16 cellular contexts compared by ENCODE assay signal in genomic region chr6:68158256-68158655, GRCh38.
DNase-seq lines count a peak whose midpoint lies in the region; ATAC-seq, FAIRE-seq and TF ChIP-seq lines count a peak whose summit lies in the region.
"Had no signal": no experiment of that assay in that cellular context is flagged by ENCODE, and none has a peak within 500 bp of the region (broad histone marks: within the 10 kb centered on the region; RNA-seq: fewer than 3 reads in every experiment).

No MANE protein-coding gene starts in this region.

- H3K27ac ChIP-seq in PC-3 (ENCODE audit: low read length): no peak overlapping the region
- H3K27ac ChIP-seq: C4-2B, skin epidermis had no signal

- H3K4me2 ChIP-seq in PC-3 (ENCODE audit: low read length): no peak overlapping the region

- H3K36me3 ChIP-seq in PC-3 (ENCODE audit: low read depth, low read length): no peaks in the 10 kb centered on the region
- no peaks in the 10 kb centered on the region for H3K36me3 ChIP-seq in Caco-2 (ENCODE audit: control insufficient read depth, insufficient read depth, low read length)

- no peak overlapping the region for H2AFZ ChIP-seq in PC-3 (ENCODE audit: low read length)

- no peaks in the 10 kb centered on the region for H3K36me3 Mint-ChIP-seq in activated T-cell treated with anti-CD3 and anti-CD28 coated beads, Interleukin-2, amount 50 U/mL, for 24 hours (ENCODE audit: low read depth)
- H3K36me3 Mint-ChIP-seq in Caco-2 (ENCODE audit: insufficient read depth, unreplicated experiment): no peaks in the 10 kb centered on the region

- no peak overlapping the region for H3K4me3 Mint-ChIP-seq in activated T-cell treated with anti-CD3 and anti-CD28 coated beads, Interleukin-2, amount 50 U/mL, for 24 hours
- no peak overlapping the region for H3K4me3 Mint-ChIP-seq in Caco-2 (ENCODE audit: unreplicated experiment)
- H3K4me3 Mint-ChIP-seq: activated CD4-positive, alpha-beta T cell treated with anti-CD3 and anti-CD28 coated beads, Interleukin-2, amount 10 ng/mL, durations not matched to agents 7 days and 5 days had no signal

- TF ChIP-seq CTCF in PC-3 (conservative IDR thresholded peaks at IDR 0.05; ENCODE audit: low read depth, low read length) (no peak), Caco-2 (IDR thresholded peaks at IDR 0.05; ENCODE audit: insufficient read depth in 1 of 2, low read depth in 1 of 2, low read length in 1 of 2, severe bottlenecking in 1 of 2, unreplicated experiment in 1 of 2) (no peak)

- H3K9me3 ChIP-seq in PC-3 (ENCODE audit: low read length) (no peaks in the 10 kb centered on the region), Caco-2 (peaks cover 3% of the 10 kb centered on the region; the same call in 1 of the 2 replicates)

- H4K20me1 ChIP-seq in PC-3 (ENCODE audit: low read length): no peaks in the 10 kb centered on the region

- H3K4me1 Mint-ChIP-seq in activated T-cell treated with anti-CD3 and anti-CD28 coated beads, Interleukin-2, amount 50 U/mL, for 24 hours (ENCODE audit: low read depth): no peaks in the 10 kb centered on the region
- H3K4me1 Mint-ChIP-seq in Caco-2 (ENCODE audit: low read depth, unreplicated experiment): no peaks in the 10 kb centered on the region
- H3K4me1 Mint-ChIP-seq: activated CD4-positive, alpha-beta T cell treated with anti-CD3 and anti-CD28 coated beads, Interleukin-2, amount 10 ng/mL, durations not matched to agents 7 days and 5 days had no signal

- CTCF ChIA-PET in PC-3 (lab: Charles Lee): no interaction called here
- CTCF ChIA-PET in Caco-2 (lab: Charles Lee): no interaction called here

- no peaks in the 10 kb centered on the region for H3K9me2 ChIP-seq in PC-3 (replicated peaks; ENCODE audit: low read length)

- no peaks in the 10 kb centered on the region for H3K4me1 ChIP-seq in PC-3 (ENCODE audit: insufficient read depth, low read length)
- no peaks in the 10 kb centered on the region for H3K4me1 ChIP-seq in Caco-2

- H3K27me3 ChIP-seq in PC-3 (ENCODE audit: low read length) (no peaks in the 10 kb centered on the region), Caco-2 (replicated peaks; ENCODE audit: control insufficient read depth, insufficient read depth, low read length) (no peaks in the 10 kb centered on the region)

- H3K9me3 Mint-ChIP-seq in activated T-cell treated with anti-CD3 and anti-CD28 coated beads, Interleukin-2, amount 50 U/mL, for 24 hours: peaks cover 18% of the 10 kb centered on the region
- no peaks in the 10 kb centered on the region for H3K9me3 Mint-ChIP-seq in Caco-2 (ENCODE audit: unreplicated experiment)

- H3K4me3 ChIP-seq in PC-3 (ENCODE audit: low read length) (no peak overlapping the region), Caco-2 (ENCODE audit: low read depth, low read length) (no peak overlapping the region)
- H3K4me3 ChIP-seq: skin epidermis had no signal

- ATAC-seq in GM18909 (IDR thresholded peaks at IDR 0.05; ENCODE audit: poor library complexity, unreplicated experiment): peak; percentile 78
- ATAC-seq in HG02588 (IDR thresholded peaks at IDR 0.05; ENCODE audit: unreplicated experiment): peak; percentile 59
- peak; percentile 81 for ATAC-seq in HG03135 (IDR thresholded peaks at IDR 0.05; ENCODE audit: unreplicated experiment)
- ATAC-seq in PC-3: no peak

- no peaks in the 10 kb centered on the region for H3K79me2 ChIP-seq in PC-3 (ENCODE audit: low read length)

- BruUV-seq in PC-3 (replicated peaks; lab: Mats Ljungman, UMichigan) (no TSS peak), Caco-2 (replicated peaks; lab: Mats Ljungman, UMichigan) (no TSS peak)

- intact Hi-C loops in PC-3 (cut with micrococcal nuclease): no loop called here
- intact Hi-C loops in Caco-2 (cut with micrococcal nuclease; ENCODE audit: unreplicated experiment): no loop called here

- no peaks in the 10 kb centered on the region for H3F3A ChIP-seq in PC-3 (ENCODE audit: low read length, unreplicated experiment)

- POLR2A ChIA-PET in PC-3 (lab: Charles Lee; ENCODE audit: unreplicated experiment) (no interaction called here), Caco-2 (lab: Charles Lee) (no interaction called here)

- DNase-seq in midbrain (lab: John Stamatoyannopoulos, UW) (no peak), PC-3 (no peak), Caco-2 (no peak)
- no peak for DNase-seq in activated T-cell treated with anti-CD3 and anti-CD28 coated beads, Interleukin-2, amount 50 U/mL, for 24 hours
- DNase-seq: activated CD4-positive, alpha-beta T cell treated with anti-CD3 and anti-CD28 coated beads, Interleukin-2, amount 10 ng/mL, durations not matched to agents 7 days and 5 days; activated T-cell treated with anti-CD3 and anti-CD28 coated beads, Interleukin-2, amount 50 U/mL, for 48 hours; NCI-H2107; SHP77; T-helper 9 cell had no signal

- FAIRE-seq in endometrium (lab: Jason Lieb, UNC): peak; percentile 88
- FAIRE-seq: islet of Langerhans had no signal

- H3K9ac ChIP-seq in PC-3 (ENCODE audit: low read length): no peak overlapping the region

- H3K27me3 Mint-ChIP-seq in activated T-cell treated with anti-CD3 and anti-CD28 coated beads, Interleukin-2, amount 50 U/mL, for 24 hours: no peaks in the 10 kb centered on the region
- H3K27me3 Mint-ChIP-seq in Caco-2 (ENCODE audit: insufficient read depth, unreplicated experiment): no peaks in the 10 kb centered on the region
- H3K27me3 Mint-ChIP-seq: activated CD4-positive, alpha-beta T cell treated with anti-CD3 and anti-CD28 coated beads, Interleukin-2, amount 10 ng/mL, durations not matched to agents 7 days and 5 days had no signal

- H3K27ac Mint-ChIP-seq in activated T-cell treated with anti-CD3 and anti-CD28 coated beads, Interleukin-2, amount 50 U/mL, for 24 hours: no peak overlapping the region
- no peak overlapping the region for H3K27ac Mint-ChIP-seq in Caco-2 (ENCODE audit: unreplicated experiment)
- H3K27ac Mint-ChIP-seq: activated CD4-positive, alpha-beta T cell treated with anti-CD3 and anti-CD28 coated beads, Interleukin-2, amount 10 ng/mL, durations not matched to agents 7 days and 5 days had no signal
